ENCODE assay signal across 22 cellular contexts in the genomic region with DNA sequence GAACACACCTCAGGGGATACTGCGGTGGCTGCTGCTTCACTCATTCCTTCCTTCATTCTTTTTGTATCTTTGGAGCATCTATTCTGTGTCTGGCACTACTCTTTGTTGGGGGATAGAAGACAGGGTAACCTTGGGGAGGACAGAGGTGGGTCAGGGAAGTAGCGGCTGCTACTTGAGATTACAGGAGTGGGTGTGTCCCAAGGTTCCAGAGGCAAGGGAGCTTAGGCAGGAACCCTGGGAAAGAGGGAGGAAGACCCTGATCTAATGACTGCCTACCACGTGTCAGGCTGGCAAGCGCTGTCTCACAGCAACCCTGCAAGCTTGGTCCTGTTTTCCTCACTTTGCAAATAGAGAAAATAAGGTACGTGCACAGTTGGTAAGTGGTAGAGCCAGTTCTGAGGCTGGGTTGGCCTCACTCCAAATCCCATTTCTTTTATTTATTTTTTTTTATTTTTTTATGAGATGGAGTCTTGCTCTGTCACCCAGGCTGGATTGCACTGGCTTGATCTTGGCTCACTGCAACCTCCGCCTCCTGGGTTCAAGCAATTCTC.
DNase-seq lines count a peak whose midpoint lies in the region; ATAC-seq and TF ChIP-seq lines count a peak whose summit lies in the region.
"Had no signal": no experiment of that assay in that cellular context is flagged by ENCODE, and none has a peak within 500 bp of the region (broad histone marks: within the 10 kb centered on the region; RNA-seq: fewer than 3 reads in every experiment).

No MANE protein-coding gene starts in this region.

- H3K4me1 ChIP-seq in GM23248 (ENCODE audit: insufficient read depth) (no peaks in the 10 kb centered on the region), upper lobe of left lung (no peaks in the 10 kb centered on the region)
- H3K4me1 ChIP-seq: BLaER1 had no signal

- H3K9me3 ChIP-seq in GM23248 (ENCODE audit: low read depth) (no peaks in the 10 kb centered on the region), upper lobe of left lung (peaks cover 0 to 3% (median 0%) of the 10 kb centered on the region in 4 donors)
- H3K9me3 ChIP-seq: BLaER1 had no signal

- H3K27me3 ChIP-seq in GM23248 (replicated peaks; ENCODE audit: insufficient read depth): no peaks in the 10 kb centered on the region
- H3K27me3 ChIP-seq in upper lobe of left lung: no peaks in the 10 kb centered on the region
- H3K27me3 ChIP-seq: BLaER1 had no signal

- no peaks in the 10 kb centered on the region for H4K20me1 ChIP-seq in GM23248 (ENCODE audit: insufficient read depth)
- H4K20me1 ChIP-seq: BLaER1 had no signal

- H3K27ac ChIP-seq in GM23248: no peak overlapping the region
- no peak overlapping the region for H3K27ac ChIP-seq in upper lobe of left lung
- H3K27ac ChIP-seq: BLaER1 had no signal

- no peak overlapping the region for H3K4me2 ChIP-seq in GM23248 (ENCODE audit: unreplicated experiment)
- H3K4me2 ChIP-seq: BLaER1, SK-N-SH had no signal

- H3K36me3 ChIP-seq in GM23248 (ENCODE audit: low read depth) (no peaks in the 10 kb centered on the region), upper lobe of left lung (no peaks in the 10 kb centered on the region)
- H3K36me3 ChIP-seq: BLaER1 had no signal

- no peaks in the 10 kb centered on the region for H3F3A ChIP-seq in GM23248 (ENCODE audit: insufficient read depth)

- H3K9ac ChIP-seq in GM23248: no peak overlapping the region
- H3K9ac ChIP-seq: BLaER1, SK-N-SH had no signal

- H3K9me2 ChIP-seq in GM23248 (ENCODE audit: insufficient read depth): no peaks in the 10 kb centered on the region
- H3K9me2 ChIP-seq: SK-N-SH had no signal

- TF ChIP-seq POLR2A in upper lobe of left lung (IDR thresholded peaks at IDR 0.05): no peak

- in situ Hi-C loops in GM23248 (cut with MboI): loop anchor here (25.0 kb wide), 1 partner anchor 1600 kb away; no protein-coding TSS in a partner anchor

- no peak for TF ChIP-seq EP300 in upper lobe of left lung (IDR thresholded peaks at IDR 0.05)

- WGBS in GM23248 (ENCODE audit: low coverage in 1 of 2, low lambda C conversion rate in 2 of 2, missing lambda C conversion rate in 2 of 2), 2 experiments: 25 to 28% methylated on average over 6 of the region's 6 CpGs
- 48 to 55% methylated on average over 6 of the region's 6 CpGs for WGBS in upper lobe of left lung, 2 donors

- ATAC-seq in esophagus mucosa (peak; percentile 55), upper lobe of left lung (ENCODE audit: low FRiP score in 2 of 2) (peak; percentile 42 to 62)
- ATAC-seq: GM12878, HCT116 had no signal

- no peaks in the 10 kb centered on the region for H3K79me2 ChIP-seq in GM23248 (ENCODE audit: insufficient read depth)

- no peak for TF ChIP-seq CTCF in upper lobe of left lung (IDR thresholded peaks at IDR 0.05)

- DNase-seq in GM23248 (peak; percentile 1), NCI-H1105 (lab: John Stamatoyannopoulos, UW) (peak; percentile 11), upper lobe of left lung (no peak), NCI-H1694 treated with DMSO at 0.1 percent for 48 hours (lab: John Stamatoyannopoulos, UW) (no peak)
- DNase-seq in activated CD8-positive, alpha-beta memory T cell treated with anti-CD3 and anti-CD28 coated beads for 24 hours: no peak
- DNase-seq in activated CD4-positive, alpha-beta T cell treated with anti-CD3 and anti-CD28 coated beads, Interleukin-2, amount 50 U/mL, for 48 hours: no peak
- DNase-seq: CD4-positive, alpha-beta memory T cell; DMS53; EL; GOT3; Kasumi-1; MM.1S; NCI-H1092; NCI-H187; NCI-H526 treated with DMSO at 0.1 percent for 48 hours; NK-92 treated with Interleukin-12 subunit alpha and Interleukin-12 subunit beta, amount 100 ng/mL, for 24 hours; Right ventricle myocardium superior; SK-N-SH had no signal

- H2AFZ ChIP-seq in GM23248: no peak overlapping the region

- H3K4me3 ChIP-seq in GM23248 (no peak overlapping the region), upper lobe of left lung (no peak overlapping the region)
- H3K4me3 ChIP-seq: BLaER1, GM12878 had no signal

Comparison
In these comparisons a context has a peak if more than half of its experiments do, and no peak if none do; other contexts are left out.
1. DNase-seq: peak in GM23248 (single experiment) and NCI-H1105 (single experiment); none in upper lobe of left lung (0 of 2), activated CD8-positive, alpha-beta memory T cell treated with anti-CD3 and anti-CD28 coated beads for 24 hours (single experiment), activated CD4-positive, alpha-beta T cell treated with anti-CD3 and anti-CD28 coated beads, Interleukin-2, amount 50 U/mL, for 48 hours (0 of 2) and NCI-H1694 treated with DMSO at 0.1 percent for 48 hours (single experiment).